In genomic region chr3:69505770-69506407, GRCh38 we compare ENCODE assay signal across 16 cellular contexts.
DNase-seq lines count a peak whose midpoint lies in the region; ATAC-seq and TF ChIP-seq lines count a peak whose summit lies in the region.
"Had no signal": no experiment of that assay in that cellular context is flagged by ENCODE, and none has a peak within 500 bp of the region (broad histone marks: within the 10 kb centered on the region; RNA-seq: fewer than 3 reads in every experiment).

No MANE protein-coding gene starts in this region.

- intact Hi-C loops in left ventricle myocardium superior (cut with micrococcal nuclease), result no loop called here

- H3K4me1 ChIP-seq in HUES48 (ENCODE audit: control insufficient read depth, insufficient read depth, low read length) (no peaks in the 10 kb centered on the region), SJCRH30 (peaks cover 24% of the 10 kb centered on the region)

- peak overlapping the region; percentile 90 for H3K27ac Mint-ChIP-seq in progenitor cell of endocrine pancreas
- H3K27ac Mint-ChIP-seq: activated CD4-positive, alpha-beta T cell treated with anti-CD3 and anti-CD28 coated beads for 36 hours; activated naive CD8-positive, alpha-beta T cell treated with anti-CD3 and anti-CD28 coated beads, Interleukin-2, amount 50 U/mL, for 24 hours; GM23338; stimulated activated naive CD8-positive, alpha-beta T cell treated with anti-CD3 and anti-CD28 coated beads, Interleukin-15, Interleukin-2, amounts not matched to agents 100 ng/mL and 50 ng/mL, for 24 hours had no signal

- H3K27me3 ChIP-seq in HUES48 (ENCODE audit: control insufficient read depth, insufficient read depth, low read length) (no peaks in the 10 kb centered on the region), SJCRH30 (no peaks in the 10 kb centered on the region)

- peaks cover 7% of the 10 kb centered on the region for H3K9me3 Mint-ChIP-seq in progenitor cell of endocrine pancreas (ENCODE audit: low read depth)
- H3K9me3 Mint-ChIP-seq: GM23338; stimulated activated naive CD8-positive, alpha-beta T cell treated with anti-CD3 and anti-CD28 coated beads, Interleukin-15, Interleukin-2, amounts not matched to agents 100 ng/mL and 50 ng/mL, for 24 hours had no signal

- DNase-seq in SJCRH30 (peak; percentile 6 to 42), left ventricle myocardium superior (no peak), progenitor cell of endocrine pancreas (ENCODE audit: low spot score, unreplicated experiment) (no peak), OCI-M1 (lab: John Stamatoyannopoulos, UW) (no peak), NCI-H1048 (lab: John Stamatoyannopoulos, UW) (no peak), NOMO-1 treated with dmso at 0.1 percent for 144 hours (lab: John Stamatoyannopoulos, UW; ENCODE audit: unreplicated experiment) (no peak)
- DNase-seq: activated CD4-positive, alpha-beta T cell treated with anti-CD3 and anti-CD28 coated beads for 36 hours; activated naive CD8-positive, alpha-beta T cell treated with anti-CD3 and anti-CD28 coated beads, Interleukin-2, amount 50 U/mL, for 24 hours; activated T-cell treated with anti-CD3 and anti-CD28 coated beads for 4 hours; T-helper 2 cell had no signal

- H3K27me3 Mint-ChIP-seq in progenitor cell of endocrine pancreas, result no peaks in the 10 kb centered on the region
- H3K27me3 Mint-ChIP-seq: stimulated activated naive CD8-positive, alpha-beta T cell treated with anti-CD3 and anti-CD28 coated beads, Interleukin-15, Interleukin-2, amounts not matched to agents 100 ng/mL and 50 ng/mL, for 24 hours had no signal

- H3K27ac ChIP-seq in HUES48 (ENCODE audit: low read depth, low read length) (peak overlapping the region; percentile 22), SJCRH30 (peak overlapping the region; percentile 38; the same call in 1 of the 2 replicates)
- H3K27ac ChIP-seq: C4-2B, HL-60 had no signal

- no peaks in the 10 kb centered on the region for H3K36me3 ChIP-seq in HUES48 (ENCODE audit: control insufficient read depth, insufficient read depth, low read length)
- no peaks in the 10 kb centered on the region for H3K36me3 ChIP-seq in SJCRH30

- peaks cover 2% of the 10 kb centered on the region for H3K36me3 Mint-ChIP-seq in progenitor cell of endocrine pancreas (ENCODE audit: insufficient read depth)

- H3K4me3 Mint-ChIP-seq in progenitor cell of endocrine pancreas (ENCODE audit: low read depth), result peak overlapping the region; percentile 25
- H3K4me3 Mint-ChIP-seq: activated CD4-positive, alpha-beta T cell treated with anti-CD3 and anti-CD28 coated beads for 36 hours; activated naive CD8-positive, alpha-beta T cell treated with anti-CD3 and anti-CD28 coated beads, Interleukin-2, amount 50 U/mL, for 24 hours; GM23338; stimulated activated naive CD8-positive, alpha-beta T cell treated with anti-CD3 and anti-CD28 coated beads, Interleukin-15, Interleukin-2, amounts not matched to agents 100 ng/mL and 50 ng/mL, for 24 hours had no signal

- no peak overlapping the region for H3K4me3 ChIP-seq in HUES48 (ENCODE audit: low read depth, low read length)
- no peak overlapping the region for H3K4me3 ChIP-seq in SJCRH30
- H3K4me3 ChIP-seq: GM23338 had no signal

- TF ChIP-seq CTCF in progenitor cell of endocrine pancreas (IDR thresholded peaks at IDR 0.05; ENCODE audit: unreplicated experiment), result no peak

- peaks cover 15% of the 10 kb centered on the region for H3K4me1 Mint-ChIP-seq in progenitor cell of endocrine pancreas (ENCODE audit: low read depth)
- H3K4me1 Mint-ChIP-seq: activated CD4-positive, alpha-beta T cell treated with anti-CD3 and anti-CD28 coated beads for 36 hours; activated naive CD8-positive, alpha-beta T cell treated with anti-CD3 and anti-CD28 coated beads, Interleukin-2, amount 50 U/mL, for 24 hours had no signal

- H3K9ac ChIP-seq in HUES48 (ENCODE audit: low read depth, low read length), result no peak overlapping the region

- peak; percentile 89 for ATAC-seq in left ventricle myocardium superior
- ATAC-seq: activated CD4-positive, alpha-beta T cell treated with anti-CD3 and anti-CD28 coated beads for 36 hours; activated naive CD8-positive, alpha-beta T cell treated with anti-CD3 and anti-CD28 coated beads, Interleukin-2, amount 50 U/mL, for 24 hours; GM23338; Panc1 had no signal

- H3K9me3 ChIP-seq in HUES48 (ENCODE audit: control insufficient read depth, insufficient read depth, low read length) (no peaks in the 10 kb centered on the region), SJCRH30 (replicated peaks) (0 out of 2 replicates have a peak, but pooled peaks cover under 1% of the 10 kb centered on the region)

Comparison
In these comparisons a context has a peak if more than half of its experiments do, and no peak if none do; other contexts are left out.
1. DNase-seq: peak in SJCRH30 (2 of 2); none in left ventricle myocardium superior (single experiment), progenitor cell of endocrine pancreas (single experiment), OCI-M1 (single experiment), NCI-H1048 (single experiment) and NOMO-1 treated with dmso at 0.1 percent for 144 hours (single experiment).